ENCODE assay signal across 8 cellular contexts in genomic region chr2:190181066-190181681, GRCh38.
DNase-seq lines count a peak whose midpoint lies in the region; ATAC-seq, FAIRE-seq and TF ChIP-seq lines count a peak whose summit lies in the region.

No MANE protein-coding gene starts in this region.

- no peak for FAIRE-seq in small intestine (lab: Jason Lieb, UNC)

- no peak overlapping the region for H3K27ac ChIP-seq in cardiac muscle cell
- H3K27ac ChIP-seq in iPS DF 6.9 (ENCODE audit: low read length): no peak overlapping the region
- peak overlapping the region; percentile 95 to 97 for H3K27ac ChIP-seq in small intestine (ENCODE audit: low read depth in 1 of 2, low read length in 1 of 2)

- CTCF ChIA-PET in activated B cell treated with CpG ODN at 0.5 μM for 24 hours (lab: Charles Lee): interaction anchor here (1.0 kb wide), 1 partner anchor 8 kb away, joined by 4 read pairs; no protein-coding TSS in a partner anchor

- no peak for TF ChIP-seq CTCF in cardiac muscle cell (IDR thresholded peaks at IDR 0.05; ENCODE audit: low read depth, low read length)
- no peak for TF ChIP-seq CTCF in activated B cell treated with CpG ODN at 0.5 μM for 24 hours (IDR thresholded peaks at IDR 0.05)

- no peak for DNase-seq in cardiac muscle cell (ENCODE audit: low read depth in 1 of 2, low spot score in 1 of 2)
- no peak for DNase-seq in left ventricle myocardium superior
- no peak for DNase-seq in activated B cell treated with CpG ODN at 0.5 μM for 24 hours
- no peak for DNase-seq in iPS DF 6.9 (ENCODE audit: low read depth, low spot score)
- peak; percentile 35 for DNase-seq in small intestine
- DNase-seq in COLO668 (lab: John Stamatoyannopoulos, UW; ENCODE audit: unreplicated experiment): no peak
- no peak for DNase-seq in NCI-H187 (lab: John Stamatoyannopoulos, UW)

- peaks cover 20% of the 10 kb centered on the region for H3K4me1 Mint-ChIP-seq in activated B cell treated with CpG ODN at 0.5 μM for 24 hours

- H3K4me1 ChIP-seq in cardiac muscle cell (ENCODE audit: low read depth): peaks cover 8% of the 10 kb centered on the region
- H3K4me1 ChIP-seq in iPS DF 6.9 (ENCODE audit: control insufficient read depth, insufficient read depth, low read length): no peaks in the 10 kb centered on the region
- H3K4me1 ChIP-seq in small intestine (ENCODE audit: control insufficient read depth in 2 of 2, insufficient read depth in 1 of 2, low read depth in 1 of 2, low read length in 1 of 2): peaks cover 0 to 12% of the 10 kb centered on the region in 2 donors

- peak overlapping the region; percentile 67 for H3K27ac Mint-ChIP-seq in activated B cell treated with CpG ODN at 0.5 μM for 24 hours

- POLR2A ChIA-PET in activated B cell treated with CpG ODN at 0.5 μM for 24 hours (lab: Charles Lee): interaction anchor here (1.0 to 1.4 kb wide), 2 partner anchors 353 to 418 kb away, joined by 4 read pairs; partner anchors contain the start of genes NEMP2 and OSGEPL1

- H3K27me3 ChIP-seq in cardiac muscle cell: no peaks in the 10 kb centered on the region
- H3K27me3 ChIP-seq in iPS DF 6.9 (ENCODE audit: control insufficient read depth, insufficient read depth, low read length): peaks cover 3% of the 10 kb centered on the region; the same call in 1 of the 2 replicates
- H3K27me3 ChIP-seq in small intestine (ENCODE audit: control insufficient read depth in 2 of 2, insufficient read depth in 2 of 2, low read length in 2 of 2): no peaks in the 10 kb centered on the region

- WGBS in iPS DF 6.9 (ENCODE audit: insufficient coverage, insufficient read length): no CpG with 5 or more reads among the region's 17 CpGs
- 12 to 15% (median 14%) methylated on average over 17 of the region's 17 CpGs for WGBS in small intestine, 3 donors

- H3K9me3 Mint-ChIP-seq in activated B cell treated with CpG ODN at 0.5 μM for 24 hours: no peaks in the 10 kb centered on the region

- H3K27me3 Mint-ChIP-seq in activated B cell treated with CpG ODN at 0.5 μM for 24 hours: no peaks in the 10 kb centered on the region

- H3K36me3 ChIP-seq in cardiac muscle cell (no peaks in the 10 kb centered on the region), iPS DF 6.9 (ENCODE audit: control insufficient read depth, insufficient read depth, low read length) (no peaks in the 10 kb centered on the region), small intestine (ENCODE audit: control insufficient read depth in 2 of 2, insufficient read depth in 2 of 2, low read length in 2 of 2) (no peaks in the 10 kb centered on the region)

- no peak for ATAC-seq in left ventricle myocardium superior
- peak; percentile 15 for ATAC-seq in HG03108 (IDR thresholded peaks at IDR 0.05; ENCODE audit: unreplicated experiment)
- ATAC-seq in activated B cell treated with CpG ODN at 0.5 μM for 24 hours (ENCODE audit: low read depth): no peak

- peak overlapping the region; percentile 82 for H3K4me3 Mint-ChIP-seq in activated B cell treated with CpG ODN at 0.5 μM for 24 hours

- intact Hi-C loops in left ventricle myocardium superior (cut with micrococcal nuclease): no loop called here
- intact Hi-C loops in activated B cell treated with CpG ODN at 0.5 μM for 24 hours (cut with micrococcal nuclease): loop anchor here (5.0 to 10.0 kb wide), 5 partner anchors 46 to 834 kb away; partner anchors contain the start of genes ASNSD1 and STAT1

- H3K36me3 Mint-ChIP-seq in activated B cell treated with CpG ODN at 0.5 μM for 24 hours (ENCODE audit: low read depth): no peaks in the 10 kb centered on the region

- H3K4me3 ChIP-seq in cardiac muscle cell (peak overlapping the region; percentile 57), iPS DF 6.9 (ENCODE audit: low read length) (peak overlapping the region; percentile 61; the same call in 1 of the 2 replicates), small intestine (ENCODE audit: low read depth in 1 of 2, low read length in 2 of 2) (peak overlapping the region; percentile 60 to 69)

- H3K9me3 ChIP-seq in cardiac muscle cell (ENCODE audit: low read depth) (no peaks in the 10 kb centered on the region), iPS DF 6.9 (ENCODE audit: control insufficient read depth, insufficient read depth, low read length) (no peaks in the 10 kb centered on the region), small intestine (ENCODE audit: control insufficient read depth, low read depth) (no peaks in the 10 kb centered on the region)

Comparison
In these comparisons a context has a peak if more than half of its experiments do, and no peak if none do; other contexts are left out.
1. H3K27ac ChIP-seq: peak in small intestine (2 of 2); none in cardiac muscle cell (single experiment) and iPS DF 6.9 (single experiment).
2. Peak in every context shown above with its lines, with median percentiles within 50 percentile points of each other: H3K4me3 ChIP-seq.